Comparison of ENCODE assay signal across 8 cellular contexts in the genomic region with DNA sequence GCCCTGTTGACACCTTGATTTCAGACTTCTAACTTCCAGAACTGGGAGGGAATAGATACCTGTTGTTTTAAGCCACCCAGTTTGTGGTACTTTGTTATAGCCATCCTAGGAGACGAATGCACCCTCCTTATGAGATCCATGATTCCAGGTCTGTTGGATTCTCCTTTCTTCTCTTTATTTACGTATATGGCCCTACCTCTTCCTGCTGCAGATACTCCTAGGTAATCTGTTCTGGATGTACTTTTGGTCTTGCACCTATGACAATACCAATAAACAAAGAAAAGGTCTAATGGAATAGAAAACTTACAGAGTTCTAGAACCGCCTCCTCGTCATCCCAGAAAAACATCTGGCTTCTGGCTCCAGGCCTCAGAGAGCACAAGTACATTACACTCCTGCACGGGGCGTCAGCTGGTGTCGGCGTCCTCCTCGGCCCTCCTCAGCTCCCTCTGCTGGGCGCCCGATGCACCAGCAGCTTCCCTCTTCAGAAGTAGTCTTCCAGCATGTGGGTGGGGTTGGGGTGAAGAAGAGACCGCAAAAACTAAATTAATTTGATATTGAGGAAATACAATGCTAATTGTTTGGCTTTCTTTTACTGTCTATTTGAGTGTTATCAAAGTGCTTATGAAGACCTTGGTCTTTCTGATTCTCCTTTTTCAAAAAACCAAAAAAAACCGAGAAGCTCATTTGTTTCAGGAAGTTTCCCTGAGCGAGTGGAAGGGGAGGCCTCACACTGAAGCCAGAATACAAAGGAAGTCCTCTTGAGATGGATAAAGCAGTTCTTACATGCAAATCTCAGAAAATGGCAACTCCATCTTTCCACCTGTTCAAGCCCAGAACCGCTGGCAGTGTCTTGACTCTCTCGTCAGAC. TPM values are rescaled to one million over a fixed set of nuclear protein-coding genes. Genes with fewer than 3 reads are reported as not detected.
DNase-seq lines count a peak whose midpoint lies in the region; ATAC-seq, FAIRE-seq and TF ChIP-seq lines count a peak whose summit lies in the region.

No MANE protein-coding gene starts in this region.

- H3K9me3 Mint-ChIP-seq in natural killer cell: no peaks in the 10 kb centered on the region

- H3K9me1 ChIP-seq in endothelial cell of umbilical vein (replicated peaks; ENCODE audit: control insufficient read depth, extremely low read depth, insufficient read depth, low read length): no peaks in the 10 kb centered on the region

- H3K36me3 Mint-ChIP-seq in natural killer cell: no peaks in the 10 kb centered on the region

- H3K4me3 ChIP-seq in endothelial cell of umbilical vein (replicated peaks in 1 of 3; ENCODE audit: insufficient read depth in 1 of 3, low read depth in 1 of 3, low read length in 3 of 3): no peak overlapping the region

- H3K9ac ChIP-seq in endothelial cell of umbilical vein (replicated peaks; ENCODE audit: extremely low read depth, insufficient read depth, low read length): peak overlapping the region; percentile 17

- peak overlapping the region; percentile 72 to 75 for H3K27ac Mint-ChIP-seq in natural killer cell

- dilution Hi-C loops in endothelial cell of umbilical vein (cut with MboI; ENCODE audit: extremely low pct_ligation_motif_present, low sequenced_read_pairs): no loop called here

- peak overlapping the region; percentile 86 for H3K4me2 ChIP-seq in endothelial cell of umbilical vein (ENCODE audit: insufficient read depth, low read length)

- CTCF ChIA-PET in endothelial cell of umbilical vein (lab: Charles Lee): interaction anchor here (0.6 to 10.2 kb wide), 36 partner anchors 8 to 447 kb away, joined by 3 to 112 read pairs (median 4); partner anchors contain the start of gene ATXN1

- H3K79me2 ChIP-seq in endothelial cell of umbilical vein (ENCODE audit: control insufficient read depth, insufficient read depth, low read length): no peaks in the 10 kb centered on the region

- no peaks in the 10 kb centered on the region for H3K27me3 Mint-ChIP-seq in natural killer cell (ENCODE audit: low read depth in 2 of 2)

- H3K27me3 ChIP-seq in endothelial cell of umbilical vein (ENCODE audit: control insufficient read depth in 2 of 2, insufficient read depth in 2 of 2, low read length in 2 of 2): no peaks in the 10 kb centered on the region

- peak overlapping the region; percentile 84 for H3K27ac ChIP-seq in endothelial cell of umbilical vein (ENCODE audit: insufficient read depth, low read depth, low read length)

- POLR2A ChIA-PET in endothelial cell of umbilical vein (lab: Charles Lee): no interaction called here

- ATAC-seq in GM19025 (IDR thresholded peaks at IDR 0.05; ENCODE audit: low read depth, unreplicated experiment) (peak; percentile 77), HG03342 (IDR thresholded peaks at IDR 0.05; ENCODE audit: unreplicated experiment) (peak; percentile 84), natural killer cell (peak; percentile 58 to 84 (median 75))

- TF ChIP-seq POLR2A in endothelial cell of umbilical vein (IDR thresholded peaks at IDR 0.05; ENCODE audit: low read depth, low read length): no peak

- DNase-seq in Ammon's horn (ENCODE audit: low spot score) (peak; percentile 88), NOMO-1 treated with dmso at 0.1 percent for 144 hours (lab: John Stamatoyannopoulos, UW; ENCODE audit: unreplicated experiment) (peak; percentile 82), endothelial cell of umbilical vein (ENCODE audit: low read depth, low spot score) (peak; percentile 76), natural killer cell (peak; percentile 71)
- peak; percentile 31 to 53 (median 38) for DNase-seq in activated CD8-positive, alpha-beta memory T cell treated with anti-CD3 and anti-CD28 coated beads for 48 hours (ENCODE audit: low read depth in 2 of 3, low spot score in 2 of 3)
- peak; percentile 49 to 78 (median 63) for DNase-seq in stimulated activated naive CD4-positive, alpha-beta T cell (lab: John Stamatoyannopoulos, UW)

- H3K9me3 ChIP-seq in endothelial cell of umbilical vein (replicated peaks; ENCODE audit: control insufficient read depth, insufficient read depth, low read length): no peaks in the 10 kb centered on the region

- H4K20me1 ChIP-seq in endothelial cell of umbilical vein (replicated peaks; ENCODE audit: control insufficient read depth, extremely low read depth, insufficient read depth, low read length): no peaks in the 10 kb centered on the region

- no TSS peak for BruUV-seq in endothelial cell of umbilical vein (replicated peaks; lab: Mats Ljungman, UMichigan)

- peaks cover 39% of the 10 kb centered on the region for H3K4me1 ChIP-seq in endothelial cell of umbilical vein (ENCODE audit: control insufficient read depth, extremely low read depth, insufficient read depth, low read length)

- no peaks in the 10 kb centered on the region for H3K36me3 ChIP-seq in endothelial cell of umbilical vein (ENCODE audit: control insufficient read depth in 2 of 2, extremely low read depth in 1 of 2, insufficient read depth in 2 of 2, low read length in 2 of 2)

- intact Hi-C loops in endothelial cell of umbilical vein (cut with micrococcal nuclease): loop anchor here (1.0 to 2.0 kb wide), 3 partner anchors 260 to 439 kb away; no protein-coding TSS in a partner anchor
- intact Hi-C loops in natural killer cell (cut with micrococcal nuclease): loop anchor here (1.0 kb wide), 1 partner anchor 12 kb away; no protein-coding TSS in a partner anchor

- peak overlapping the region; percentile 66 for H2AFZ ChIP-seq in endothelial cell of umbilical vein (ENCODE audit: low read depth, low read length)

- H3K4me1 Mint-ChIP-seq in natural killer cell: peaks cover 45 to 54% of the 10 kb centered on the region in 2 donors

- FAIRE-seq in endothelial cell of umbilical vein (lab: Jason Lieb, UNC): no peak

- peak; percentile 93 to 94 for TF ChIP-seq CTCF in endothelial cell of umbilical vein (IDR thresholded peaks at IDR 0.05; ENCODE audit: extremely low read depth in 1 of 2, insufficient read depth in 1 of 2, low read depth in 1 of 2, low read length in 2 of 2)
- TF ChIP-seq CTCF in natural killer cell (IDR thresholded peaks at IDR 0.05): peak; percentile 92

- peak overlapping the region; percentile 73 for H3K4me3 Mint-ChIP-seq in natural killer cell

TF ChIP-seq in endothelial cell of umbilical vein, 7 proteins besides CTCF, POLR2A, EP300 and RAD21:
- TF ChIP-seq MYC (IDR thresholded peaks at IDR 0.05; ENCODE audit: low read depth, low read length) (no peak), GATA2 (IDR thresholded peaks at IDR 0.05; ENCODE audit: insufficient read depth, insufficient read length, low read depth, low read length) (no peak)

RNA-seq across cellular contexts. Expression of gene ATXN1, which starts 9.7 kb away (rescaled TPM):
- total RNA-seq in endothelial cell of umbilical vein (33.0 and 34.1 TPM in 2 replicates), natural killer cell (100 to 1,000 TPM in 1 of 3 donors, 10 to 100 TPM in 2; 90.4 to 120 (median 97.9) TPM)
- polyA plus RNA-seq in endothelial cell of umbilical vein: 16.4 and 23.3 TPM in 2 replicates
- 9.0 and 9.5 TPM in 2 replicates for polyA plus RNA-seq in endothelial cell of umbilical vein (2011; cell fraction: cytosol; rRNA removed)
- polyA plus RNA-seq in endothelial cell of umbilical vein (2011; cell fraction: nucleus; rRNA removed): 23.7 and 25.8 TPM in 2 replicates
- 8.1 and 10.2 TPM in 2 replicates for polyA plus RNA-seq in endothelial cell of umbilical vein (2012)
- polyA minus RNA-seq in endothelial cell of umbilical vein: 70.2 and 70.9 TPM in 2 replicates
- polyA minus RNA-seq in endothelial cell of umbilical vein (2011; cell fraction: cytosol; rRNA and poly(A)+ RNA removed): 4.3 TPM
- 90.2 and 138 TPM in 2 replicates for polyA minus RNA-seq in endothelial cell of umbilical vein (2011; cell fraction: nucleus; rRNA and poly(A)+ RNA removed)

Comparison
In these comparisons a context has a peak if more than half of its experiments do, and no peak if none do; other contexts are left out.
1. DNase-seq: peak in every context shown above with its lines; median percentile 88 in Ammon's horn; 82 in NOMO-1 treated with dmso at 0.1 percent for 144 hours; 76 in endothelial cell of umbilical vein; 71 in natural killer cell; 63 in stimulated activated naive CD4-positive, alpha-beta T cell; 38 in activated CD8-positive, alpha-beta memory T cell treated with anti-CD3 and anti-CD28 coated beads for 48 hours.